1 cellular context compared by ENCODE assay signal in the genomic region with DNA sequence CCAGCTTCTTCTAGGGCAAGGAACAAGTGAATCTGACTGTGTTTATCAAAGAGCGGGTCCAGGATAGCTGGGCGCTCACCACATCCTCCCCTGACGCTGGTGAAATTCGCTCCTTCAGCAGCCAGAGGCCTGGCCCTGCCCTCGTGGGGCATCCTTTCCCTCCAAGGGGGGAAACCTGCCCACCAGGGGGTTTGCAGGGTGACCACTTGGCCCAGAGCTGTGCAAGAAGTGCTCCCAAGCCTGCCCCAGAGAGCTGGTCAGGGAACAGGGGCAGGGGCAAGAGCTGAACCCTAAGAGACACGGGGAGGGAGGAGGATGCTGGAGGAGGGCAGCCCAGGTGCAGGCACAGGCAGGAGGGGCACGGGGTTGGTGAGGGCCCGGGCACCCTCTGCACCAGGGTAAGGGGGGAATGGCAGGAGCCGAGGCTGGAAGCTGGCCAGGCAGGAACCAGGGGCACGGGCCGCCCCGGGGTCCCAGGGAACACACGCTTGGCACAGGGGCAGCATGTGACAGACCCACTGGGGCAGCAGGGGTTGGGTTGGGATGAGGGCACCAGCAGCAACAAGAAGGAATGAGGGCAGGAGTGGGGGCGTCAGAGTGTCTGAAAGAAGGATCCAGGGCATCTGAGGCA.
TF ChIP-seq lines count a peak whose summit lies in the region.

No MANE protein-coding gene starts in this region.

TF ChIP-seq in SK-N-SH treated with all-trans-retinoic acid at 6 μM for 48 hours, 23 proteins besides CTCF, POLR2A, EP300 and RAD21 (continued from another document):
- TF ChIP-seq, protein P1, sequence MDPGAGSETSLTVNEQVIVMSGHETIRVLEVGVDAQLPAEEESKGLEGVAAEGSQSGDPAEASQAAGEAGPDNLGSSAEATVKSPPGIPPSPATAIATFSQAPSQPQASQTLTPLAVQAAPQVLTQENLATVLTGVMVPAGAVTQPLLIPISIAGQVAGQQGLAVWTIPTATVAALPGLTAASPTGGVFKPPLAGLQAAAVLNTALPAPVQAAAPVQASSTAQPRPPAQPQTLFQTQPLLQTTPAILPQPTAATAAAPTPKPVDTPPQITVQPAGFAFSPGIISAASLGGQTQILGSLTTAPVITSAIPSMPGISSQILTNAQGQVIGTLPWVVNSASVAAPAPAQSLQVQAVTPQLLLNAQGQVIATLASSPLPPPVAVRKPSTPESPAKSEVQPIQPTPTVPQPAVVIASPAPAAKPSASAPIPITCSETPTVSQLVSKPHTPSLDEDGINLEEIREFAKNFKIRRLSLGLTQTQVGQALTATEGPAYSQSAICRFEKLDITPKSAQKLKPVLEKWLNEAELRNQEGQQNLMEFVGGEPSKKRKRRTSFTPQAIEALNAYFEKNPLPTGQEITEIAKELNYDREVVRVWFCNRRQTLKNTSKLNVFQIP (CRISPR knock-in tag; IDR thresholded peaks at IDR 0.05; ENCODE audit: borderline replicate concordance, low read depth), result no peak
- TF ChIP-seq GLIS3 (CRISPR knock-in tag; IDR thresholded peaks at IDR 0.05) (no peak), ZNF565 (CRISPR knock-in tag; conservative IDR thresholded peaks at IDR 0.05; ENCODE audit: low read depth) (no peak), PPARA (CRISPR knock-in tag; IDR thresholded peaks at IDR 0.05; ENCODE audit: borderline replicate concordance) (no peak)
- TF ChIP-seq, protein P2, sequence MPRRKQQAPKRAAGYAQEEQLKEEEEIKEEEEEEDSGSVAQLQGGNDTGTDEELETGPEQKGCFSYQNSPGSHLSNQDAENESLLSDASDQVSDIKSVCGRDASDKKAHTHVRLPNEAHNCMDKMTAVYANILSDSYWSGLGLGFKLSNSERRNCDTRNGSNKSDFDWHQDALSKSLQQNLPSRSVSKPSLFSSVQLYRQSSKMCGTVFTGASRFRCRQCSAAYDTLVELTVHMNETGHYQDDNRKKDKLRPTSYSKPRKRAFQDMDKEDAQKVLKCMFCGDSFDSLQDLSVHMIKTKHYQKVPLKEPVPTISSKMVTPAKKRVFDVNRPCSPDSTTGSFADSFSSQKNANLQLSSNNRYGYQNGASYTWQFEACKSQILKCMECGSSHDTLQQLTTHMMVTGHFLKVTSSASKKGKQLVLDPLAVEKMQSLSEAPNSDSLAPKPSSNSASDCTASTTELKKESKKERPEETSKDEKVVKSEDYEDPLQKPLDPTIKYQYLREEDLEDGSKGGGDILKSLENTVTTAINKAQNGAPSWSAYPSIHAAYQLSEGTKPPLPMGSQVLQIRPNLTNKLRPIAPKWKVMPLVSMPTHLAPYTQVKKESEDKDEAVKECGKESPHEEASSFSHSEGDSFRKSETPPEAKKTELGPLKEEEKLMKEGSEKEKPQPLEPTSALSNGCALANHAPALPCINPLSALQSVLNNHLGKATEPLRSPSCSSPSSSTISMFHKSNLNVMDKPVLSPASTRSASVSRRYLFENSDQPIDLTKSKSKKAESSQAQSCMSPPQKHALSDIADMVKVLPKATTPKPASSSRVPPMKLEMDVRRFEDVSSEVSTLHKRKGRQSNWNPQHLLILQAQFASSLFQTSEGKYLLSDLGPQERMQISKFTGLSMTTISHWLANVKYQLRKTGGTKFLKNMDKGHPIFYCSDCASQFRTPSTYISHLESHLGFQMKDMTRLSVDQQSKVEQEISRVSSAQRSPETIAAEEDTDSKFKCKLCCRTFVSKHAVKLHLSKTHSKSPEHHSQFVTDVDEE (CRISPR knock-in tag; IDR thresholded peaks at IDR 0.05), result no peak
- TF ChIP-seq, protein P3, sequence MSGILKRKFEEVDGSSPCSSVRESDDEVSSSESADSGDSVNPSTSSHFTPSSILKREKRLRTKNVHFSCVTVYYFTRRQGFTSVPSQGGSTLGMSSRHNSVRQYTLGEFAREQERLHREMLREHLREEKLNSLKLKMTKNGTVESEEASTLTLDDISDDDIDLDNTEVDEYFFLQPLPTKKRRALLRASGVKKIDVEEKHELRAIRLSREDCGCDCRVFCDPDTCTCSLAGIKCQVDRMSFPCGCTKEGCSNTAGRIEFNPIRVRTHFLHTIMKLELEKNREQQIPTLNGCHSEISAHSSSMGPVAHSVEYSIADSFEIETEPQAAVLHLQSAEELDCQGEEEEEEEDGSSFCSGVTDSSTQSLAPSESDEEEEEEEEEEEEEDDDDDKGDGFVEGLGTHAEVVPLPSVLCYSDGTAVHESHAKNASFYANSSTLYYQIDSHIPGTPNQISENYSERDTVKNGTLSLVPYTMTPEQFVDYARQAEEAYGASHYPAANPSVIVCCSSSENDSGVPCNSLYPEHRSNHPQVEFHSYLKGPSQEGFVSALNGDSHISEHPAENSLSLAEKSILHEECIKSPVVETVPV (CRISPR knock-in tag; IDR thresholded peaks at IDR 0.05), result no peak
